In the genomic region with DNA sequence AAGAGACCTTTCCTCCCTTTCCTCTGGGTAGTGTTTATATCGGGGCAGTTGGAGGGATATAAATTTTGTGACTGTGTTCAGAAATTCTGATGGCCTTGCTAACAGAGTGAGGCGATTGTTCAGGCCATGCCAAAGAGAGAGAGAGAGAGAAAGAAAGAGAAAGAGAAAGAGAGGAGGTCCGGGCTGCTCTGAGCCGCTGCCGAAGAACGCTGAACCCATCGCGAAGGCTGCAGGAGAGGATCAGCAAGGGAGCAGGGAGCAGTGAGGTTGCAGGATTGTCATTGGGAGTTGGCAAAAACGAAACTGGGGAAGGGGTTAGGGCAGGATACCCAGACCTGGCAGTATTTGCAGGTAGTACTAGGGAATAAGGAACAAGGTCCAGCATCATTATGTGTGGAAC, we compare ENCODE assay signal across 15 cellular contexts.
A peak's percentile ranks its signal among the peaks of the same experiment; 100 is the strongest.
DNase-seq lines count a peak whose midpoint lies in the region; ATAC-seq and TF ChIP-seq lines count a peak whose summit lies in the region.
"Had no signal": no experiment of that assay in that cellular context is flagged by ENCODE, and none has a peak within 500 bp of the region (broad histone marks: within the 10 kb centered on the region; RNA-seq: fewer than 3 reads in every experiment).

No MANE protein-coding gene starts in this region.

- H4K20me1 ChIP-seq in fibroblast of lung (ENCODE audit: control insufficient read depth, extremely low read depth, insufficient read depth, low read length), result no peaks in the 10 kb centered on the region

- TF ChIP-seq POLR2A in tibial nerve (IDR thresholded peaks at IDR 0.05), result no peak

- no peak for ATAC-seq in thoracic aorta (ENCODE audit: insufficient number of reproducible peaks, low FRiP score, low read depth)
- ATAC-seq in activated T-cell treated with anti-CD3 and anti-CD28 coated beads, Interleukin-2, amount 50 U/mL, for 72 hours (replicated peaks in 1 of 2), result no peak
- ATAC-seq: body of pancreas had no signal

- peak overlapping the region; percentile 69 for H3K4me2 ChIP-seq in fibroblast of lung (ENCODE audit: extremely low read depth, insufficient read depth, low read length)

- no peak overlapping the region for H3K4me3 Mint-ChIP-seq in nephron progenitor cell
- H3K4me3 Mint-ChIP-seq in activated T-cell treated with anti-CD3 and anti-CD28 coated beads, Interleukin-2, amount 50 U/mL, for 72 hours, result no peak overlapping the region

- DNase-seq in NCI-H2227 treated with DMSO at 0.1 percent for 48 hours (lab: John Stamatoyannopoulos, UW), result peak; percentile 29
- peak in 1 of 2 donors; percentile 25 for DNase-seq in fibroblast of lung (ENCODE audit: low read depth in 2 of 2)
- DNase-seq in nephron progenitor cell, result no peak
- no peak for DNase-seq in thoracic aorta (ENCODE audit: low spot score)
- DNase-seq in activated T-cell treated with anti-CD3 and anti-CD28 coated beads, Interleukin-2, amount 50 U/mL, for 72 hours, result no peak
- no peak for DNase-seq in activated CD4-positive, alpha-beta T cell treated with anti-CD3 and anti-CD28 coated beads for 4 hours
- no peak for DNase-seq in tibial nerve (ENCODE audit: low spot score in 2 of 2)
- DNase-seq: activated CD4-positive, alpha-beta T cell treated with anti-CD3 and anti-CD28 coated beads for 1 hour; activated naive CD4-positive, alpha-beta T cell; BE2C; esophagus squamous epithelium; NCI-H2029; NCI-H510A treated with DMSO at 0.1 percent for 48 hours had no signal

- H3K9me3 Mint-ChIP-seq in nephron progenitor cell, result no peaks in the 10 kb centered on the region
- H3K9me3 Mint-ChIP-seq in activated T-cell treated with anti-CD3 and anti-CD28 coated beads, Interleukin-2, amount 50 U/mL, for 72 hours, result no peaks in the 10 kb centered on the region

- H2AFZ ChIP-seq in fibroblast of lung (ENCODE audit: low read length), result peak overlapping the region; percentile 56

- H3K4me1 ChIP-seq in fibroblast of lung (ENCODE audit: control insufficient read depth, extremely low read depth, insufficient read depth, low read length) (peaks cover 10% of the 10 kb centered on the region), thoracic aorta (ENCODE audit: control insufficient read depth in 1 of 2, low read depth in 2 of 2) (peaks cover 4 to 6% of the 10 kb centered on the region in 2 donors), tibial nerve (peaks cover 0 to 31% (median 8%) of the 10 kb centered on the region in 4 donors)
- H3K4me1 ChIP-seq: prostate gland had no signal

- H3K36me3 Mint-ChIP-seq in nephron progenitor cell (ENCODE audit: low read depth), result no peaks in the 10 kb centered on the region
- no peaks in the 10 kb centered on the region for H3K36me3 Mint-ChIP-seq in activated T-cell treated with anti-CD3 and anti-CD28 coated beads, Interleukin-2, amount 50 U/mL, for 72 hours (ENCODE audit: insufficient read depth in 2 of 2)

- H3K27me3 Mint-ChIP-seq in nephron progenitor cell (ENCODE audit: low read depth, poor library complexity), result peaks cover 7% of the 10 kb centered on the region
- H3K27me3 Mint-ChIP-seq in activated T-cell treated with anti-CD3 and anti-CD28 coated beads, Interleukin-2, amount 50 U/mL, for 72 hours (ENCODE audit: low read depth), result peaks cover 27% of the 10 kb centered on the region

- H3K27ac Mint-ChIP-seq in nephron progenitor cell, result peak overlapping the region; percentile 52
- no peak overlapping the region for H3K27ac Mint-ChIP-seq in activated T-cell treated with anti-CD3 and anti-CD28 coated beads, Interleukin-2, amount 50 U/mL, for 72 hours

- no peaks in the 10 kb centered on the region for H3K36me3 ChIP-seq in fibroblast of lung (ENCODE audit: control insufficient read depth, insufficient read depth, low read length)
- no peaks in the 10 kb centered on the region for H3K36me3 ChIP-seq in thoracic aorta
- H3K36me3 ChIP-seq in tibial nerve, result no peaks in the 10 kb centered on the region
- H3K36me3 ChIP-seq: BE2C, esophagus squamous epithelium, prostate gland had no signal

- no peak overlapping the region for H3K9ac ChIP-seq in fibroblast of lung (ENCODE audit: insufficient read depth, low read length)

- H3K27me3 ChIP-seq in fibroblast of lung (ENCODE audit: control insufficient read depth, insufficient read depth, low read length) (no peaks in the 10 kb centered on the region), thoracic aorta (replicated peaks; ENCODE audit: insufficient read depth) (no peaks in the 10 kb centered on the region), tibial nerve (no peaks in the 10 kb centered on the region)
- H3K27me3 ChIP-seq: BE2C, body of pancreas, esophagus squamous epithelium had no signal

- no peaks in the 10 kb centered on the region for H3K9me3 ChIP-seq in fibroblast of lung (ENCODE audit: control insufficient read depth, insufficient read depth, low read depth, low read length)
- H3K9me3 ChIP-seq in thoracic aorta, result no peaks in the 10 kb centered on the region
- H3K9me3 ChIP-seq in tibial nerve, result no peaks in the 10 kb centered on the region
- H3K9me3 ChIP-seq: BE2C, body of pancreas, esophagus squamous epithelium, prostate gland had no signal

- no peaks in the 10 kb centered on the region for H3K79me2 ChIP-seq in fibroblast of lung (ENCODE audit: control insufficient read depth, insufficient read depth, low read length)

- peaks cover 29% of the 10 kb centered on the region for H3K4me1 Mint-ChIP-seq in nephron progenitor cell
- H3K4me1 Mint-ChIP-seq in activated T-cell treated with anti-CD3 and anti-CD28 coated beads, Interleukin-2, amount 50 U/mL, for 72 hours (ENCODE audit: low read depth), result no peaks in the 10 kb centered on the region

- H3K27ac ChIP-seq in fibroblast of lung (ENCODE audit: insufficient read depth, low read length), result no peak overlapping the region
- no peak overlapping the region for H3K27ac ChIP-seq in thoracic aorta
- H3K27ac ChIP-seq in tibial nerve, result peak overlapping the region in 2 of 4 donors; percentile 9 to 58
- H3K27ac ChIP-seq: esophagus squamous epithelium, prostate gland had no signal

- TF ChIP-seq CTCF in fibroblast of lung (conservative IDR thresholded peaks at IDR 0.05 in 1 of 2, IDR thresholded peaks at IDR 0.05 in 1 of 2; ENCODE audit: low read depth in 1 of 2, low read length in 2 of 2) (no peak), nephron progenitor cell (IDR thresholded peaks at IDR 0.05) (no peak), thoracic aorta (IDR thresholded peaks at IDR 0.05) (no peak), tibial nerve (IDR thresholded peaks at IDR 0.05) (no peak)

- 31 to 39% methylated on average over 9 of the region's 9 CpGs for WGBS in tibial nerve, 2 donors

- TF ChIP-seq EP300 in tibial nerve (IDR thresholded peaks at IDR 0.05), result no peak

- H3K4me3 ChIP-seq in fibroblast of lung (replicated peaks in 1 of 4; ENCODE audit: control extremely low read depth in 1 of 4, insufficient read depth in 1 of 4, low read depth in 3 of 4, low read length in 4 of 4), result peak overlapping the region; percentile 5 to 44 (median 32)
- peak overlapping the region; percentile 35 for H3K4me3 ChIP-seq in thoracic aorta
- peak overlapping the region in 2 of 4 donors; percentile 11 to 38 for H3K4me3 ChIP-seq in tibial nerve
- H3K4me3 ChIP-seq: body of pancreas, esophagus squamous epithelium, prostate gland had no signal
